15 cellular contexts compared by ENCODE assay signal in the genomic region with DNA sequence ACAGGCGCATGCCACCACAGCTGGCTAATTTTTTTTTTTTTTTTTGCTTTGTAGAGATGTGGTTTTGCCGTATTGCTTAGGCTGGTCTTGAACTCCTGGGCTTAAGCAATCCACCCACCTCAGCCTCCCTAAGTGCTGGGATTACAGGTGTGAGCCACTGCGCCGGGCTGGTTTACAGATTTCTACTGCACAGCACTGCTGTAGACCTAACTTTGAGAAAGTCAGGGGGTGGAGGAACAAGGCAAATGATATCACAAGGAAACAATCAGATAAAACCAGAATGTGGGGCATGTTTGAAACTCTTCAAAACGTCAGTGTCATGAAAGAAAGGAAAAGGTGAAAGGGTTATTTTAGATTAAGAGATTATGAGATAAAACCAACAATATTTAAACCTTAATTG. TPM values are rescaled to one million over a fixed set of nuclear protein-coding genes. Genes with fewer than 3 reads are reported as not detected.
DNase-seq lines count a peak whose midpoint lies in the region; ATAC-seq and TF ChIP-seq lines count a peak whose summit lies in the region.
"Had no signal": no experiment of that assay in that cellular context is flagged by ENCODE, and none has a peak within 500 bp of the region (broad histone marks: within the 10 kb centered on the region; RNA-seq: fewer than 3 reads in every experiment).

No MANE protein-coding gene starts in this region.

- intact Hi-C loops in activated CD4-positive, alpha-beta memory T cell treated with anti-CD3 and anti-CD28 coated beads for 36 hours (cut with micrococcal nuclease) = no loop called here
- intact Hi-C loops in heart left ventricle (cut with DNase I) = no loop called here

- WGBS in heart left ventricle, 4 donors = 73 to 85% (median 79%) methylated on average over 5 of the region's 5 CpGs
- 21% methylated on average over 5 of the region's 5 CpGs for WGBS in thymus

- CTCF ChIA-PET in activated CD4-positive, alpha-beta memory T cell treated with anti-CD3 and anti-CD28 coated beads for 36 hours (lab: Charles Lee) = no interaction called here
- CTCF ChIA-PET in activated CD4-positive, alpha-beta memory T cell treated with anti-CD3 and anti-CD28 coated beads, Interleukin-2, amount 10 ng/mL, durations not matched to agents 7 days and 5 days (lab: Charles Lee) = interaction anchor here (2.2 kb wide), 1 partner anchor 10 kb away, joined by 11 read pairs; no protein-coding TSS in a partner anchor

- H3K4me1 ChIP-seq in right atrium auricular region (peaks cover 0 to 6% of the 10 kb centered on the region in 2 donors), heart left ventricle (peaks cover 0 to 5% (median 0%) of the 10 kb centered on the region in 12 donors), thymus (ENCODE audit: control insufficient read depth, insufficient read depth, low read length) (peaks cover 43% of the 10 kb centered on the region)
- H3K4me1 ChIP-seq: HAP-1 had no signal

- TF ChIP-seq CTCF in right atrium auricular region (IDR thresholded peaks at IDR 0.05) (no peak), heart left ventricle (IDR thresholded peaks at IDR 0.05) (no peak)

- no peaks in the 10 kb centered on the region for H3K27me3 Mint-ChIP-seq in activated CD4-positive, alpha-beta memory T cell treated with anti-CD3 and anti-CD28 coated beads for 36 hours
- peaks cover 3% of the 10 kb centered on the region for H3K27me3 Mint-ChIP-seq in activated CD4-positive, alpha-beta memory T cell treated with anti-CD3 and anti-CD28 coated beads, Interleukin-2, amount 10 ng/mL, durations not matched to agents 7 days and 5 days
- H3K27me3 Mint-ChIP-seq: B cell had no signal

- TF ChIP-seq POLR2A in heart left ventricle (IDR thresholded peaks at IDR 0.05) = no peak

- H3K9me3 Mint-ChIP-seq in activated CD4-positive, alpha-beta memory T cell treated with anti-CD3 and anti-CD28 coated beads for 36 hours = no peaks in the 10 kb centered on the region
- no peaks in the 10 kb centered on the region for H3K9me3 Mint-ChIP-seq in activated CD4-positive, alpha-beta memory T cell treated with anti-CD3 and anti-CD28 coated beads, Interleukin-2, amount 10 ng/mL, durations not matched to agents 7 days and 5 days
- H3K9me3 Mint-ChIP-seq: CD8-positive, alpha-beta T cell had no signal

- H3K9me3 ChIP-seq in right atrium auricular region = no peaks in the 10 kb centered on the region
- H3K9me3 ChIP-seq in heart left ventricle = no peaks in the 10 kb centered on the region
- no peaks in the 10 kb centered on the region for H3K9me3 ChIP-seq in thymus (ENCODE audit: control insufficient read depth)
- H3K9me3 ChIP-seq: HAP-1 had no signal

- H3K27me3 ChIP-seq in right atrium auricular region = no peaks in the 10 kb centered on the region
- H3K27me3 ChIP-seq in heart left ventricle = no peaks in the 10 kb centered on the region
- no peaks in the 10 kb centered on the region for H3K27me3 ChIP-seq in thymus (ENCODE audit: control insufficient read depth, insufficient read depth)
- H3K27me3 ChIP-seq: BLaER1 treated with 17β-estradiol and CSF1 and Interleukin-3, amounts not matched to agents 10 nM and 100 nM had no signal

- in situ Hi-C loops in KBM-7 (cut with MboI; ENCODE audit: low pct_unique_long_range_greater_than_20kb, low sequenced_read_pairs) = loop anchor here (25.0 kb wide), 1 partner anchor 641 kb away; no protein-coding TSS in a partner anchor

- POLR2A ChIA-PET in activated CD4-positive, alpha-beta memory T cell treated with anti-CD3 and anti-CD28 coated beads for 36 hours (lab: Charles Lee) = no interaction called here
- POLR2A ChIA-PET in activated CD4-positive, alpha-beta memory T cell treated with anti-CD3 and anti-CD28 coated beads, Interleukin-2, amount 10 ng/mL, durations not matched to agents 7 days and 5 days (lab: Charles Lee) = no interaction called here

- H3K4me3 ChIP-seq in right atrium auricular region = no peak overlapping the region
- H3K4me3 ChIP-seq in heart left ventricle = no peak overlapping the region
- H3K4me3 ChIP-seq in Jurkat, Clone E6-1 (ENCODE audit: low read length) = no peak overlapping the region
- H3K4me3 ChIP-seq in thymus (ENCODE audit: low read length) = no peak overlapping the region
- H3K4me3 ChIP-seq: BLaER1 treated with 17β-estradiol and CSF1 and Interleukin-3, amounts not matched to agents 10 nM and 100 nM; GM23248; HAP-1 had no signal

- H3K27ac ChIP-seq in right atrium auricular region = no peak overlapping the region
- H3K27ac ChIP-seq in heart left ventricle = no peak overlapping the region
- peak overlapping the region; percentile 36 for H3K27ac ChIP-seq in thymus (ENCODE audit: low read depth)
- H3K27ac ChIP-seq: BLaER1 treated with 17β-estradiol and CSF1 and Interleukin-3, amounts not matched to agents 10 nM and 100 nM; GM23248; HL-60 had no signal

- DNase-seq in activated CD4-positive, alpha-beta memory T cell treated with anti-CD3 and anti-CD28 coated beads for 36 hours = peak; percentile 18
- DNase-seq in activated CD4-positive, alpha-beta memory T cell treated with anti-CD3 and anti-CD28 coated beads, Interleukin-2, amount 10 ng/mL, durations not matched to agents 7 days and 5 days = no peak
- peak; percentile 30 for DNase-seq in right atrium auricular region (ENCODE audit: low spot score)
- no peak for DNase-seq in heart left ventricle
- peak; percentile 51 for DNase-seq in Jurkat, Clone E6-1 (ENCODE audit: low read depth, low spot score)
- DNase-seq in KBM-7 = no peak
- DNase-seq: Calu3; CD8-positive, alpha-beta T cell; DMS53; GM23248 had no signal

- H3K27ac Mint-ChIP-seq in activated CD4-positive, alpha-beta memory T cell treated with anti-CD3 and anti-CD28 coated beads for 36 hours = no peak overlapping the region
- H3K27ac Mint-ChIP-seq in activated CD4-positive, alpha-beta memory T cell treated with anti-CD3 and anti-CD28 coated beads, Interleukin-2, amount 10 ng/mL, durations not matched to agents 7 days and 5 days = no peak overlapping the region
- H3K27ac Mint-ChIP-seq: B cell; CD8-positive, alpha-beta T cell had no signal

- H3K36me3 ChIP-seq in right atrium auricular region (no peaks in the 10 kb centered on the region), heart left ventricle (no peaks in the 10 kb centered on the region), thymus (ENCODE audit: control insufficient read depth, insufficient read depth) (no peaks in the 10 kb centered on the region)
- H3K36me3 ChIP-seq: HAP-1 had no signal

- H3K4me3 Mint-ChIP-seq in activated CD4-positive, alpha-beta memory T cell treated with anti-CD3 and anti-CD28 coated beads for 36 hours = no peak overlapping the region
- H3K4me3 Mint-ChIP-seq in activated CD4-positive, alpha-beta memory T cell treated with anti-CD3 and anti-CD28 coated beads, Interleukin-2, amount 10 ng/mL, durations not matched to agents 7 days and 5 days = no peak overlapping the region
- H3K4me3 Mint-ChIP-seq: B cell; CD8-positive, alpha-beta T cell had no signal

- ATAC-seq in heart left ventricle = no peak
- ATAC-seq: CD8-positive, alpha-beta T cell had no signal

- peaks cover 4% of the 10 kb centered on the region for H3K4me1 Mint-ChIP-seq in activated CD4-positive, alpha-beta memory T cell treated with anti-CD3 and anti-CD28 coated beads for 36 hours (ENCODE audit: low read depth)
- no peaks in the 10 kb centered on the region for H3K4me1 Mint-ChIP-seq in activated CD4-positive, alpha-beta memory T cell treated with anti-CD3 and anti-CD28 coated beads, Interleukin-2, amount 10 ng/mL, durations not matched to agents 7 days and 5 days
- H3K4me1 Mint-ChIP-seq: B cell had no signal

- H3K36me3 Mint-ChIP-seq in activated CD4-positive, alpha-beta memory T cell treated with anti-CD3 and anti-CD28 coated beads for 36 hours = peaks cover 9% of the 10 kb centered on the region
- H3K36me3 Mint-ChIP-seq in activated CD4-positive, alpha-beta memory T cell treated with anti-CD3 and anti-CD28 coated beads, Interleukin-2, amount 10 ng/mL, durations not matched to agents 7 days and 5 days (ENCODE audit: low read depth) = no peaks in the 10 kb centered on the region

RNA-seq across cellular contexts. Expression of a gene that starts 45.3 kb away (rescaled TPM):
- 10 to 100 TPM; 13.8 to 14.6 TPM for total RNA-seq in activated CD4-positive, alpha-beta memory T cell treated with anti-CD3 and anti-CD28 coated beads for 36 hours
- total RNA-seq in activated CD4-positive, alpha-beta memory T cell treated with anti-CD3 and anti-CD28 coated beads, Interleukin-2, amount 10 ng/mL, durations not matched to agents 7 days and 5 days = 1 to 10 TPM; 7.1 to 8.3 TPM
- total RNA-seq in right atrium auricular region (1 to 10 TPM; 4.5 to 7.1 TPM), heart left ventricle (1 to 10 TPM; 2.6 to 6.7 (median 5.0) TPM)
- polyA plus RNA-seq in heart left ventricle (1 to 10 TPM; 1.4 to 5.9 TPM), thymus (3.7 TPM)
- 10.9 TPM for polyA plus RNA-seq in Jurkat, Clone E6-1 (2012; ENCODE audit: insufficient read depth, insufficient read length)

RNA-seq across cellular contexts. Expression of a gene that starts 45.4 kb away (rescaled TPM):
- total RNA-seq in activated CD4-positive, alpha-beta memory T cell treated with anti-CD3 and anti-CD28 coated beads for 36 hours = 10 to 100 TPM; 14.1 to 17.8 TPM
- total RNA-seq in activated CD4-positive, alpha-beta memory T cell treated with anti-CD3 and anti-CD28 coated beads, Interleukin-2, amount 10 ng/mL, durations not matched to agents 7 days and 5 days = 10 to 100 TPM; 21.0 to 23.9 TPM
- total RNA-seq in right atrium auricular region (10 to 100 TPM in 1 of 2 donors, 1 to 10 TPM in 1; 8.6 to 12.7 TPM), heart left ventricle (10 to 100 TPM in 6 of 9 donors, 1 to 10 TPM in 3; 7.1 to 15.4 (median 11.1) TPM)
- polyA plus RNA-seq in heart left ventricle (10 to 100 TPM in 1 of 2 donors, 1 to 10 TPM in 1; 4.4 to 14.4 TPM), thymus (11.3 TPM)
- 30.1 TPM for polyA plus RNA-seq in Jurkat, Clone E6-1 (2012; ENCODE audit: insufficient read depth, insufficient read length)

Comparison
In these comparisons a context has a peak if more than half of its experiments do, and no peak if none do; other contexts are left out.
1. DNase-seq: peak in activated CD4-positive, alpha-beta memory T cell treated with anti-CD3 and anti-CD28 coated beads for 36 hours (single experiment), right atrium auricular region (single experiment) and Jurkat, Clone E6-1 (single experiment); none in activated CD4-positive, alpha-beta memory T cell treated with anti-CD3 and anti-CD28 coated beads, Interleukin-2, amount 10 ng/mL, durations not matched to agents 7 days and 5 days (single experiment), heart left ventricle (0 of 5) and KBM-7 (single experiment).